10 cellular contexts compared by ENCODE assay signal in the genomic region with DNA sequence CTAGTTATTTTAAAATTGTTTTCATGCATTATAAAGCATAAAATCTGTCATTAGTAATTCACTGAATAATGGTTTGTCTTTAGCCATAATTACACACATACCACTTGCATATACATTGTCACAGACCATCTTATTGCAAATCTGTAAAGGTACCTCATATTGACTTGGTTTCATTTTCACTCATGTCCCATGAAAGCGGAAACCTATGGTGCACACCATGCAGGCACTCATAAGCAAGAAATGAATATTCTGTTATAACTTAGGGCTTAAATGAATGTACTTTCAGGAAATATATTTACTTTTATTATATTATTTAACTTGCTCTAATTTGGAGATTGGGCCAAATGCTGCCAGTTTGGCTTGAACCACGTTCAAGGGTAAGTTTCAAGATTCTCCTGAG. TPM values are rescaled to one million over a fixed set of nuclear protein-coding genes. Genes with fewer than 3 reads are reported as not detected.
DNase-seq lines count a peak whose midpoint lies in the region; ATAC-seq, FAIRE-seq and TF ChIP-seq lines count a peak whose summit lies in the region.
"Had no signal": no experiment of that assay in that cellular context is flagged by ENCODE, and none has a peak within 500 bp of the region (broad histone marks: within the 10 kb centered on the region; RNA-seq: fewer than 3 reads in every experiment).

No MANE protein-coding gene starts in this region.

- TF ChIP-seq RAD21 in GM12878 (IDR thresholded peaks at IDR 0.05; ENCODE audit: insufficient read depth, low read depth, low read length): no peak

- no peaks in the 10 kb centered on the region for H3K36me3 ChIP-seq in GM12878 (ENCODE audit: control insufficient read depth in 2 of 2, insufficient read depth in 2 of 2, low read length in 1 of 2)
- H3K36me3 ChIP-seq in suprapubic skin: no peaks in the 10 kb centered on the region
- H3K36me3 ChIP-seq: esophagus squamous epithelium had no signal

- RAD21 ChIA-PET in GM12878 (lab: Charles Lee; ENCODE audit: unreplicated experiment): interaction anchor here (1.0 to 6.2 kb wide), 11 partner anchors 10 to 75 kb away, joined by 4 to 39 read pairs (median 14); a partner anchor contains a TSS

- no peaks in the 10 kb centered on the region for H3K79me2 ChIP-seq in GM12878 (ENCODE audit: control insufficient read depth, insufficient read depth, low read length)

- 0% methylated on average over 2 of the region's 2 CpGs for WGBS in GM12878 (ENCODE audit: insufficient coverage, insufficient replicate concordance, low lambda C conversion rate, missing lambda C conversion rate)
- WGBS in suprapubic skin: 91% methylated on average over 2 of the region's 2 CpGs

- ATAC-seq in GM18511 (IDR thresholded peaks at IDR 0.05; ENCODE audit: unreplicated experiment) (peak; percentile 98), GM21381 (IDR thresholded peaks at IDR 0.05; ENCODE audit: unreplicated experiment) (peak; percentile 98), HG03280 (IDR thresholded peaks at IDR 0.05; ENCODE audit: unreplicated experiment) (peak; percentile 97), GM12878 (peak; percentile 94)

- TF ChIP-seq CTCF in GM12878 (IDR thresholded peaks at IDR 0.05 in 2 of 3, conservative IDR thresholded peaks at IDR 0.05 in 1 of 3; ENCODE audit: control insufficient read depth in 2 of 3, extremely low read depth in 1 of 3, insufficient read depth in 1 of 3, low read depth in 3 of 3, low read length in 3 of 3) (no peak), suprapubic skin (IDR thresholded peaks at IDR 0.05) (no peak)

- no TSS peak for BruUV-seq in GM12878 (replicated peaks; lab: Mats Ljungman, UMichigan)

- intact Hi-C loops in GM12878 (cut with micrococcal nuclease; ENCODE audit: unreplicated experiment): loop anchor here (1.0 to 2.0 kb wide), 3 partner anchors 11 to 40 kb away; no protein-coding TSS in a partner anchor

- peak; percentile 86 for FAIRE-seq in GM12878 (lab: Jason Lieb, UNC)

- H3K27me3 ChIP-seq in GM12878 (replicated peaks in 1 of 2; ENCODE audit: control insufficient read depth in 2 of 2, insufficient read depth in 2 of 2, low read length in 1 of 2) (no peaks in the 10 kb centered on the region), suprapubic skin (no peaks in the 10 kb centered on the region)
- H3K27me3 ChIP-seq: esophagus squamous epithelium had no signal

- in situ Hi-C loops in GM12878 (cut with MboI): no loop called here

- TF ChIP-seq POLR2A in GM12878 (IDR thresholded peaks at IDR 0.05; ENCODE audit: low read depth, low read length): no peak
- no peak for TF ChIP-seq POLR2A in suprapubic skin (IDR thresholded peaks at IDR 0.05)

- H3K9me3 ChIP-seq in GM12878 (replicated peaks; ENCODE audit: control insufficient read depth, insufficient read depth, low read length) (no peaks in the 10 kb centered on the region), suprapubic skin (no peaks in the 10 kb centered on the region)
- H3K9me3 ChIP-seq: esophagus squamous epithelium had no signal

- H3K4me1 ChIP-seq in GM12878 (ENCODE audit: control insufficient read depth, insufficient read depth, low read length): peaks cover 18% of the 10 kb centered on the region
- peaks cover 2% of the 10 kb centered on the region for H3K4me1 ChIP-seq in suprapubic skin
- H3K4me1 ChIP-seq: esophagus squamous epithelium had no signal

- DNase-seq in GM12878 (ENCODE audit: low read depth, low spot score) (peak; percentile 83), suprapubic skin (ENCODE audit: low spot score in 2 of 2) (no peak), LoVo (ENCODE audit: low spot score) (no peak), NCI-H345 (lab: John Stamatoyannopoulos, UW) (no peak), cerebellar nuclear complex (lab: John Stamatoyannopoulos, UW) (no peak)
- DNase-seq: esophagus squamous epithelium, NCI-H2081 had no signal

- 0 out of 2 replicates have a peak overlapping the region, but pooled peaks have one; percentile 9 for H2AFZ ChIP-seq in GM12878 (ENCODE audit: control insufficient read depth, low read depth, low read length)

- H3K4me2 ChIP-seq in GM12878 (ENCODE audit: control insufficient read depth, insufficient read depth): peak overlapping the region; percentile 78

- TF ChIP-seq EP300 in GM12878 (IDR thresholded peaks at IDR 0.05; ENCODE audit: borderline replicate concordance in 1 of 2, control insufficient read depth in 1 of 2, low read depth in 2 of 2, low read length in 2 of 2): peak; percentile 64 to 65
- TF ChIP-seq EP300 in suprapubic skin (IDR thresholded peaks at IDR 0.05): no peak

- no peak overlapping the region for H3K4me3 ChIP-seq in GM12878
- no peak overlapping the region for H3K4me3 ChIP-seq in suprapubic skin
- H3K4me3 ChIP-seq: esophagus squamous epithelium had no signal

- CTCF ChIA-PET in GM12878 (lab: Yijun Ruan, JAX): interaction anchor here (0.7 to 2.8 kb wide), 12 partner anchors 9 to 76 kb away, joined by 3 to 11 read pairs (median 4); no protein-coding TSS in a partner anchor

- SMC1A ChIA-PET in GM12878 (lab: Charles Lee; ENCODE audit: uncharacterized antibody, unreplicated experiment): interaction anchor here (0.9 to 8.7 kb wide), 24 partner anchors 8 to 75 kb away, joined by 3 to 104 read pairs (median 10); no protein-coding TSS in a partner anchor

- H3K27ac ChIP-seq in GM12878 (ENCODE audit: control insufficient read depth, insufficient read depth) (peak overlapping the region; percentile 79), suprapubic skin (no peak overlapping the region)

- POLR2A ChIA-PET in GM12878 (lab: Charles Lee): interaction anchor here (0.7 to 3.4 kb wide), 13 partner anchors 9 to 76 kb away, joined by 3 to 17 read pairs (median 6); no protein-coding TSS in a partner anchor

- no peak overlapping the region for H3K9ac ChIP-seq in GM12878 (ENCODE audit: control insufficient read depth, insufficient read depth, low read length)

- no peaks in the 10 kb centered on the region for H4K20me1 ChIP-seq in GM12878 (ENCODE audit: control insufficient read depth, insufficient read depth)

TF ChIP-seq in GM12878, 131 proteins besides CTCF, POLR2A, EP300 and RAD21 (continues in another document):
- TF ChIP-seq TCF3 (IDR thresholded peaks at IDR 0.05; ENCODE audit: borderline replicate concordance, insufficient read depth, low read depth, low read length) (no peak), CHD2 (IDR thresholded peaks at IDR 0.05; ENCODE audit: borderline replicate concordance, low read depth, low read length) (no peak), TAF1 (IDR thresholded peaks at IDR 0.05; ENCODE audit: borderline replicate concordance, low read depth, low read length) (no peak), MEF2B (IDR thresholded peaks at IDR 0.05; ENCODE audit: partially characterized antibody, poor library complexity, severe bottlenecking) (no peak)
- TF ChIP-seq, protein P1, sequence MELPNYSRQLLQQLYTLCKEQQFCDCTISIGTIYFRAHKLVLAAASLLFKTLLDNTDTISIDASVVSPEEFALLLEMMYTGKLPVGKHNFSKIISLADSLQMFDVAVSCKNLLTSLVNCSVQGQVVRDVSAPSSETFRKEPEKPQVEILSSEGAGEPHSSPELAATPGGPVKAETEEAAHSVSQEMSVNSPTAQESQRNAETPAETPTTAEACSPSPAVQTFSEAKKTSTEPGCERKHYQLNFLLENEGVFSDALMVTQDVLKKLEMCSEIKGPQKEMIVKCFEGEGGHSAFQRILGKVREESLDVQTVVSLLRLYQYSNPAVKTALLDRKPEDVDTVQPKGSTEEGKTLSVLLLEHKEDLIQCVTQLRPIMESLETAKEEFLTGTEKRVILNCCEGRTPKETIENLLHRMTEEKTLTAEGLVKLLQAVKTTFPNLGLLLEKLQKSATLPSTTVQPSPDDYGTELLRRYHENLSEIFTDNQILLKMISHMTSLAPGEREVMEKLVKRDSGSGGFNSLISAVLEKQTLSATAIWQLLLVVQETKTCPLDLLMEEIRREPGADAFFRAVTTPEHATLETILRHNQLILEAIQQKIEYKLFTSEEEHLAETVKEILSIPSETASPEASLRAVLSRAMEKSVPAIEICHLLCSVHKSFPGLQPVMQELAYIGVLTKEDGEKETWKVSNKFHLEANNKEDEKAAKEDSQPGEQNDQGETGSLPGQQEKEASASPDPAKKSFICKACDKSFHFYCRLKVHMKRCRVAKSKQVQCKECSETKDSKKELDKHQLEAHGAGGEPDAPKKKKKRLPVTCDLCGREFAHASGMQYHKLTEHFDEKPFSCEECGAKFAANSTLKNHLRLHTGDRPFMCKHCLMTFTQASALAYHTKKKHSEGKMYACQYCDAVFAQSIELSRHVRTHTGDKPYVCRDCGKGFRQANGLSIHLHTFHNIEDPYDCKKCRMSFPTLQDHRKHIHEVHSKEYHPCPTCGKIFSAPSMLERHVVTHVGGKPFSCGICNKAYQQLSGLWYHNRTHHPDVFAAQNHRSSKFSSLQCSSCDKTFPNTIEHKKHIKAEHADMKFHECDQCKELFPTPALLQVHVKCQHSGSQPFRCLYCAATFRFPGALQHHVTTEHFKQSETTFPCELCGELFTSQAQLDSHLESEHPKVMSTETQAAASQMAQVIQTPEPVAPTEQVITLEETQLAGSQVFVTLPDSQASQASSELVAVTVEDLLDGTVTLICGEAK (IDR thresholded peaks at IDR 0.05; ENCODE audit: borderline replicate concordance): no peak

RNA-seq across cellular contexts. Expression of a gene that starts 29.2 kb away (rescaled TPM):
- 287 and 297 TPM in 2 replicates for total RNA-seq in GM12878 (2013; cell fraction: nucleolus; rRNA removed)
- 79.5 and 93.8 TPM in 2 replicates for total RNA-seq in GM12878 (2014; rRNA removed)
- 108 and 112 TPM in 2 replicates for total RNA-seq in GM12878 (2014; rRNA removed; fragmentation: Illumina TruSeq; extraction: Trizol)
- total RNA-seq in GM12878 (2021): 73.3 and 74.2 TPM in 2 replicates
- polyA plus RNA-seq in GM12878 (2011; ENCODE audit: low read depth): 16.7 TPM
- 78.5 and 140 TPM in 2 replicates for polyA plus RNA-seq in GM12878 (2011; rRNA removed)
- polyA plus RNA-seq in GM12878 (2011; cell fraction: cytosol; rRNA removed): 21.6 and 28.7 TPM in 2 replicates
- polyA plus RNA-seq in GM12878 (2011; cell fraction: nucleus; rRNA removed): 22.5 and 24.8 TPM in 2 replicates
- polyA plus RNA-seq in GM12878 (2012): 34.8 and 37.2 TPM in 2 replicates
- polyA plus RNA-seq in GM12878 (2014; fragmentation: Illumina TruSeq; extraction: Trizol): 55.3 and 75.5 TPM in 2 replicates
- polyA plus RNA-seq in GM12878 (2014; fragmentation: Nextera tagmentation; extraction: Ambion mirVana): 10 to 100 TPM; 21.2 to 28.2 TPM
- 27.6 and 35.5 TPM in 2 replicates for polyA plus RNA-seq in GM12878 (2014; rRNA removed)
- polyA plus RNA-seq in GM12878 (2016; fragmentation: Nextera tagmentation; extraction: Ambion mirVana): 10 to 100 TPM; 46.2 to 52.1 TPM
- polyA minus RNA-seq in GM12878 (2011; rRNA and poly(A)+ RNA removed): 64.3 and 113 TPM in 2 replicates
- polyA minus RNA-seq in GM12878 (2011; cell fraction: cytosol; rRNA and poly(A)+ RNA removed): 42.9 and 44.6 TPM in 2 replicates
- polyA minus RNA-seq in GM12878 (2011; cell fraction: nucleus; rRNA and poly(A)+ RNA removed): 38.0 and 57.0 TPM in 2 replicates
- 10 to 100 TPM; 23.2 to 47.2 (median 37.6) TPM for total RNA-seq in suprapubic skin
